In the genomic region with DNA sequence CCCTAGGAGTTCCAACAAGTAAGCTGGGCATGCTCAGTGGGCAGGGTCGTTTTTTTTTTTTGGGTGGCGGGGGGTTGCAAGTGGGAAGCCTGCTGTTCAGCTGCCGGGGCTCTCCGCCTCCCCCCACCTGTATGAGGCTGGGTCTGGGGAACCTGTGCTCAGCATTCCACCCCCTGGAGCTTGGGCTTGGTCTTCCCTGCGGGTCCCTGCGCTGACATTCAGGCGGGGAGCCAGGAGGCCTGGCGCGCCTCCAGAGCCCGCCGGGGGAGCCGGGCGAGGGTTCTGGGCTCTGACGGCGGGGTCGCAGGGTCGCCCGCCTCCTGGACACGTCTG, we compare ENCODE assay signal across 1 cellular context.
TF ChIP-seq lines count a peak whose summit lies in the region.

No MANE protein-coding gene starts in this region.

TF ChIP-seq in A549, 52 proteins besides CTCF, POLR2A, EP300 and RAD21 (continued from another document):
- TF ChIP-seq, protein P1, sequence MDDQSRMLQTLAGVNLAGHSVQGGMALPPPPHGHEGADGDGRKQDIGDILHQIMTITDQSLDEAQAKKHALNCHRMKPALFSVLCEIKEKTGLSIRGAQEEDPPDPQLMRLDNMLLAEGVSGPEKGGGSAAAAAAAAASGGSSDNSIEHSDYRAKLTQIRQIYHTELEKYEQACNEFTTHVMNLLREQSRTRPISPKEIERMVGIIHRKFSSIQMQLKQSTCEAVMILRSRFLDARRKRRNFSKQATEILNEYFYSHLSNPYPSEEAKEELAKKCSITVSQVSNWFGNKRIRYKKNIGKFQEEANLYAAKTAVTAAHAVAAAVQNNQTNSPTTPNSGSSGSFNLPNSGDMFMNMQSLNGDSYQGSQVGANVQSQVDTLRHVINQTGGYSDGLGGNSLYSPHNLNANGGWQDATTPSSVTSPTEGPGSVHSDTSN (IDR thresholded peaks at IDR 0.05), result no peak
- TF ChIP-seq HOXB5 (CRISPR knock-in tag; IDR thresholded peaks at IDR 0.05), result no peak
- no peak for TF ChIP-seq EHMT2 (IDR thresholded peaks at IDR 0.05; ENCODE audit: low read depth)
- no peak for TF ChIP-seq ZNF302 (CRISPR knock-in tag; IDR thresholded peaks at IDR 0.05)
- no peak for TF ChIP-seq MAZ (IDR thresholded peaks at IDR 0.05; ENCODE audit: borderline replicate concordance, low read depth, low read length)
- no peak for TF ChIP-seq ZC3H11A (IDR thresholded peaks at IDR 0.05)
- no peak for TF ChIP-seq FOSB (CRISPR knock-in tag; IDR thresholded peaks at IDR 0.05)
- TF ChIP-seq KDM1A (IDR thresholded peaks at IDR 0.05; ENCODE audit: low read depth), result no peak
- no peak for TF ChIP-seq MAFK (IDR thresholded peaks at IDR 0.05; ENCODE audit: partially characterized antibody)
- no peak for TF ChIP-seq NR3C1 (IDR thresholded peaks at IDR 0.05)
- TF ChIP-seq, protein P2, sequence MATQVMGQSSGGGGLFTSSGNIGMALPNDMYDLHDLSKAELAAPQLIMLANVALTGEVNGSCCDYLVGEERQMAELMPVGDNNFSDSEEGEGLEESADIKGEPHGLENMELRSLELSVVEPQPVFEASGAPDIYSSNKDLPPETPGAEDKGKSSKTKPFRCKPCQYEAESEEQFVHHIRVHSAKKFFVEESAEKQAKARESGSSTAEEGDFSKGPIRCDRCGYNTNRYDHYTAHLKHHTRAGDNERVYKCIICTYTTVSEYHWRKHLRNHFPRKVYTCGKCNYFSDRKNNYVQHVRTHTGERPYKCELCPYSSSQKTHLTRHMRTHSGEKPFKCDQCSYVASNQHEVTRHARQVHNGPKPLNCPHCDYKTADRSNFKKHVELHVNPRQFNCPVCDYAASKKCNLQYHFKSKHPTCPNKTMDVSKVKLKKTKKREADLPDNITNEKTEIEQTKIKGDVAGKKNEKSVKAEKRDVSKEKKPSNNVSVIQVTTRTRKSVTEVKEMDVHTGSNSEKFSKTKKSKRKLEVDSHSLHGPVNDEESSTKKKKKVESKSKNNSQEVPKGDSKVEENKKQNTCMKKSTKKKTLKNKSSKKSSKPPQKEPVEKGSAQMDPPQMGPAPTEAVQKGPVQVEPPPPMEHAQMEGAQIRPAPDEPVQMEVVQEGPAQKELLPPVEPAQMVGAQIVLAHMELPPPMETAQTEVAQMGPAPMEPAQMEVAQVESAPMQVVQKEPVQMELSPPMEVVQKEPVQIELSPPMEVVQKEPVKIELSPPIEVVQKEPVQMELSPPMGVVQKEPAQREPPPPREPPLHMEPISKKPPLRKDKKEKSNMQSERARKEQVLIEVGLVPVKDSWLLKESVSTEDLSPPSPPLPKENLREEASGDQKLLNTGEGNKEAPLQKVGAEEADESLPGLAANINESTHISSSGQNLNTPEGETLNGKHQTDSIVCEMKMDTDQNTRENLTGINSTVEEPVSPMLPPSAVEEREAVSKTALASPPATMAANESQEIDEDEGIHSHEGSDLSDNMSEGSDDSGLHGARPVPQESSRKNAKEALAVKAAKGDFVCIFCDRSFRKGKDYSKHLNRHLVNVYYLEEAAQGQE (IDR thresholded peaks at IDR 0.05), result no peak
- no peak for TF ChIP-seq CBX2 (IDR thresholded peaks at IDR 0.05; ENCODE audit: borderline replicate concordance, low read depth)
- no peak for TF ChIP-seq POLR2AphosphoS2 (conservative IDR thresholded peaks at IDR 0.05; ENCODE audit: low read length)
- TF ChIP-seq RCOR1 (IDR thresholded peaks at IDR 0.05; ENCODE audit: low read depth, low read length), result no peak
- TF ChIP-seq, protein P3, sequence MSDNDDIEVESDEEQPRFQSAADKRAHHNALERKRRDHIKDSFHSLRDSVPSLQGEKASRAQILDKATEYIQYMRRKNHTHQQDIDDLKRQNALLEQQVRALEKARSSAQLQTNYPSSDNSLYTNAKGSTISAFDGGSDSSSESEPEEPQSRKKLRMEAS (IDR thresholded peaks at IDR 0.05), result no peak
